Comparison of ENCODE assay signal across 16 cellular contexts in genomic region chr2:129895061-129895460, GRCh38.
DNase-seq lines count a peak whose midpoint lies in the region; ATAC-seq and TF ChIP-seq lines count a peak whose summit lies in the region.
"Had no signal": no experiment of that assay in that cellular context is flagged by ENCODE, and none has a peak within 500 bp of the region (broad histone marks: within the 10 kb centered on the region; RNA-seq: fewer than 3 reads in every experiment).

No MANE protein-coding gene starts in this region.

- H3K9me3 Mint-ChIP-seq in stimulated activated naive CD8-positive, alpha-beta T cell treated with anti-CD3 and anti-CD28 coated beads, Interleukin-15, amount 100 ng/mL, for 72 hours: no peaks in the 10 kb centered on the region
- H3K9me3 Mint-ChIP-seq in activated naive CD4-positive, alpha-beta T cell treated with anti-CD3 and anti-CD28 coated beads for 36 hours: no peaks in the 10 kb centered on the region
- H3K9me3 Mint-ChIP-seq: CD8-positive, alpha-beta memory T cell had no signal

- no peak for TF ChIP-seq POLR2A in stomach (IDR thresholded peaks at IDR 0.05)

- peak; percentile 37 for DNase-seq in activated CD8-positive, alpha-beta memory T cell treated with anti-CD3 and anti-CD28 coated beads for 24 hours
- no peak for DNase-seq in activated CD8-positive, alpha-beta memory T cell treated with anti-CD3 and anti-CD28 coated beads, Interleukin-2, amount 50 U/mL, for 4 hours
- DNase-seq in stimulated activated naive CD8-positive, alpha-beta T cell treated with anti-CD3 and anti-CD28 coated beads, Interleukin-15, amount 100 ng/mL, for 72 hours: no peak
- no peak for DNase-seq in stimulated activated naive CD8-positive, alpha-beta T cell treated with anti-CD3 and anti-CD28 coated beads, Interleukin-15, Interleukin-2, amounts not matched to agents 100 U/mL and 50 U/mL, for 24 hours
- peak; percentile 17 for DNase-seq in stomach
- no peak for DNase-seq in activated naive CD4-positive, alpha-beta T cell treated with anti-CD3 and anti-CD28 coated beads for 36 hours
- no peak for DNase-seq in BE2C
- no peak for DNase-seq in NCI-H1436 treated with DMSO at 0.1 percent for 48 hours (lab: John Stamatoyannopoulos, UW)
- DNase-seq: Caco-2; CD8-positive, alpha-beta memory T cell; DND-41; GDM1; GOT3; H9 had no signal

- intact Hi-C loops in stomach (cut with DNase I; ENCODE audit: low total_unique reads): no loop called here
- intact Hi-C loops in activated naive CD4-positive, alpha-beta T cell treated with anti-CD3 and anti-CD28 coated beads for 36 hours (cut with micrococcal nuclease): no loop called here

- peak; percentile 52 for ATAC-seq in stimulated activated naive CD8-positive, alpha-beta T cell treated with anti-CD3 and anti-CD28 coated beads, Interleukin-15, amount 100 ng/mL, for 72 hours
- no peak for ATAC-seq in stimulated activated naive CD8-positive, alpha-beta T cell treated with anti-CD3 and anti-CD28 coated beads, Interleukin-15, Interleukin-2, amounts not matched to agents 100 U/mL and 50 U/mL, for 24 hours

- no peaks in the 10 kb centered on the region for H3K4me1 ChIP-seq in stomach
- no peaks in the 10 kb centered on the region for H3K4me1 ChIP-seq in BE2C
- H3K4me1 ChIP-seq: BLaER1, Caco-2 had no signal

- TF ChIP-seq CTCF in stomach (IDR thresholded peaks at IDR 0.05) (no peak), BE2C (IDR thresholded peaks at IDR 0.05; ENCODE audit: low read depth, low read length) (no peak)

- H3K36me3 ChIP-seq in stomach (no peaks in the 10 kb centered on the region), BE2C (no peaks in the 10 kb centered on the region)
- H3K36me3 ChIP-seq: BLaER1 had no signal

- H3K36me3 Mint-ChIP-seq in activated naive CD4-positive, alpha-beta T cell treated with anti-CD3 and anti-CD28 coated beads for 36 hours (ENCODE audit: low read depth): peaks cover 1% of the 10 kb centered on the region
- H3K36me3 Mint-ChIP-seq: CD8-positive, alpha-beta memory T cell had no signal

- no peak for TF ChIP-seq EP300 in stomach (IDR thresholded peaks at IDR 0.05)

- H3K27ac Mint-ChIP-seq in stimulated activated naive CD8-positive, alpha-beta T cell treated with anti-CD3 and anti-CD28 coated beads, Interleukin-15, amount 100 ng/mL, for 72 hours: peak overlapping the region in 1 of 2 donors; percentile 35
- H3K27ac Mint-ChIP-seq in activated naive CD4-positive, alpha-beta T cell treated with anti-CD3 and anti-CD28 coated beads for 36 hours: no peak overlapping the region
- H3K27ac Mint-ChIP-seq: CD8-positive, alpha-beta memory T cell had no signal

- peaks cover 0 to 38% (median 3%) of the 10 kb centered on the region in 3 donors for H3K27me3 ChIP-seq in stomach
- no peaks in the 10 kb centered on the region for H3K27me3 ChIP-seq in BE2C
- H3K27me3 ChIP-seq: BLaER1 had no signal

- H3K9me3 ChIP-seq in stomach (peaks cover 0 to 11% (median 6%) of the 10 kb centered on the region in 4 donors), BE2C (no peaks in the 10 kb centered on the region)
- H3K9me3 ChIP-seq: BLaER1, Caco-2 had no signal

- no peak overlapping the region for H3K4me3 Mint-ChIP-seq in stimulated activated naive CD8-positive, alpha-beta T cell treated with anti-CD3 and anti-CD28 coated beads, Interleukin-15, amount 100 ng/mL, for 72 hours
- H3K4me3 Mint-ChIP-seq in activated naive CD4-positive, alpha-beta T cell treated with anti-CD3 and anti-CD28 coated beads for 36 hours: no peak overlapping the region
- H3K4me3 Mint-ChIP-seq: CD8-positive, alpha-beta memory T cell; H9 had no signal

- H3K4me3 ChIP-seq in stomach: no peak overlapping the region
- H3K4me3 ChIP-seq in BE2C (ENCODE audit: low read depth, low read length): no peak overlapping the region
- H3K4me3 ChIP-seq: BLaER1 had no signal

- H3K4me1 Mint-ChIP-seq in stimulated activated naive CD8-positive, alpha-beta T cell treated with anti-CD3 and anti-CD28 coated beads, Interleukin-15, amount 100 ng/mL, for 72 hours: no peaks in the 10 kb centered on the region
- no peaks in the 10 kb centered on the region for H3K4me1 Mint-ChIP-seq in activated naive CD4-positive, alpha-beta T cell treated with anti-CD3 and anti-CD28 coated beads for 36 hours (ENCODE audit: low read depth)
- H3K4me1 Mint-ChIP-seq: CD8-positive, alpha-beta memory T cell had no signal

- CTCF ChIA-PET in activated naive CD4-positive, alpha-beta T cell treated with anti-CD3 and anti-CD28 coated beads for 36 hours (lab: Charles Lee): no interaction called here

- no peak overlapping the region for H3K27ac ChIP-seq in stomach
- H3K27ac ChIP-seq: 22Rv1, BLaER1 had no signal

- 69 to 89% (median 85%) methylated on average over 3 to 5 of the region's 5 CpGs for WGBS in stomach, 5 donors

- peaks cover 47% of the 10 kb centered on the region for H3K27me3 Mint-ChIP-seq in stimulated activated naive CD8-positive, alpha-beta T cell treated with anti-CD3 and anti-CD28 coated beads, Interleukin-15, amount 100 ng/mL, for 72 hours
- H3K27me3 Mint-ChIP-seq in activated naive CD4-positive, alpha-beta T cell treated with anti-CD3 and anti-CD28 coated beads for 36 hours (ENCODE audit: low read depth): peaks cover 16% of the 10 kb centered on the region

Comparison
In these comparisons a context has a peak if more than half of its experiments do, and no peak if none do; other contexts are left out.
1. DNase-seq: peak in activated CD8-positive, alpha-beta memory T cell treated with anti-CD3 and anti-CD28 coated beads for 24 hours (single experiment) and stomach (single experiment); none in activated CD8-positive, alpha-beta memory T cell treated with anti-CD3 and anti-CD28 coated beads, Interleukin-2, amount 50 U/mL, for 4 hours (single experiment), stimulated activated naive CD8-positive, alpha-beta T cell treated with anti-CD3 and anti-CD28 coated beads, Interleukin-15, amount 100 ng/mL, for 72 hours (0 of 2), stimulated activated naive CD8-positive, alpha-beta T cell treated with anti-CD3 and anti-CD28 coated beads, Interleukin-15, Interleukin-2, amounts not matched to agents 100 U/mL and 50 U/mL, for 24 hours (single experiment), activated naive CD4-positive, alpha-beta T cell treated with anti-CD3 and anti-CD28 coated beads for 36 hours (single experiment), BE2C (single experiment) and NCI-H1436 treated with DMSO at 0.1 percent for 48 hours (single experiment).